Comparison of ENCODE assay signal across 9 cellular contexts in genomic region chr6:119445666-119446622, GRCh38.
A peak's percentile ranks its signal among the peaks of the same experiment; 100 is the strongest.
DNase-seq lines count a peak whose midpoint lies in the region; TF ChIP-seq lines count a peak whose summit lies in the region.
"Had no signal": no experiment of that assay in that cellular context is flagged by ENCODE, and none has a peak within 500 bp of the region (broad histone marks: within the 10 kb centered on the region; RNA-seq: fewer than 3 reads in every experiment).

No MANE protein-coding gene starts in this region.

- H4K20me1 ChIP-seq in KMS-11 (ENCODE audit: insufficient read depth) (no peaks in the 10 kb centered on the region), osteoblast (ENCODE audit: insufficient read depth, low read length) (no peaks in the 10 kb centered on the region), Karpas-422 (ENCODE audit: insufficient read depth, low read depth, low read length) (no peaks in the 10 kb centered on the region)

- in situ Hi-C loops in GM13977 (cut with MboI; ENCODE audit: low pct_unique_long_range_greater_than_20kb, low sequenced_read_pairs, unreplicated experiment): no loop called here

- H3K27ac ChIP-seq in KMS-11 (peak overlapping the region; percentile 68), osteoblast (ENCODE audit: low read depth, low read length) (peak overlapping the region; percentile 57), Karpas-422 (ENCODE audit: low read length) (no peak overlapping the region)

- H3K27me3 ChIP-seq in KMS-11 (ENCODE audit: insufficient read depth, low read depth) (no peaks in the 10 kb centered on the region), osteoblast (ENCODE audit: insufficient read depth, low read length) (no peaks in the 10 kb centered on the region), Karpas-422 (ENCODE audit: low read length) (no peaks in the 10 kb centered on the region)
- H3K27me3 ChIP-seq: heart left ventricle had no signal

- DNase-seq in GM13977 (ENCODE audit: low spot score) (peak; percentile 27), choroid plexus epithelial cell (ENCODE audit: low read depth) (peak; percentile 95), osteoblast (ENCODE audit: insufficient read length, low spot score, missing footprints) (peak; percentile 84), Karpas-422 (no peak), SIG-M5 (lab: John Stamatoyannopoulos, UW) (no peak)
- DNase-seq in stimulated activated CD4-positive, alpha-beta T cell treated with anti-CD3 and anti-CD28 coated beads, Interleukin-4, amount 100 ng/mL, for 1 hour: no peak
- no peak for DNase-seq in activated CD4-positive, alpha-beta memory T cell treated with anti-CD3 and anti-CD28 coated beads, Interleukin-2, amount 10 ng/mL, durations not matched to agents 7 days and 5 days

- H3K36me3 ChIP-seq in KMS-11 (ENCODE audit: insufficient read depth) (no peaks in the 10 kb centered on the region), osteoblast (ENCODE audit: insufficient read depth, low read length) (no peaks in the 10 kb centered on the region), Karpas-422 (ENCODE audit: insufficient read depth, low read length) (no peaks in the 10 kb centered on the region)
- H3K36me3 ChIP-seq: heart left ventricle had no signal

- H3K4me1 Mint-ChIP-seq in activated CD4-positive, alpha-beta memory T cell treated with anti-CD3 and anti-CD28 coated beads, Interleukin-2, amount 10 ng/mL, durations not matched to agents 7 days and 5 days: peaks cover 39% of the 10 kb centered on the region

- peaks cover 8% of the 10 kb centered on the region for H3K9me3 Mint-ChIP-seq in activated CD4-positive, alpha-beta memory T cell treated with anti-CD3 and anti-CD28 coated beads, Interleukin-2, amount 10 ng/mL, durations not matched to agents 7 days and 5 days

- H3K4me3 Mint-ChIP-seq in activated CD4-positive, alpha-beta memory T cell treated with anti-CD3 and anti-CD28 coated beads, Interleukin-2, amount 10 ng/mL, durations not matched to agents 7 days and 5 days: no peak overlapping the region

- no peak overlapping the region for H3K27ac Mint-ChIP-seq in activated CD4-positive, alpha-beta memory T cell treated with anti-CD3 and anti-CD28 coated beads, Interleukin-2, amount 10 ng/mL, durations not matched to agents 7 days and 5 days

- H3K79me2 ChIP-seq in KMS-11 (ENCODE audit: insufficient read depth, low read depth) (no peaks in the 10 kb centered on the region), osteoblast (ENCODE audit: insufficient read depth, low read length) (no peaks in the 10 kb centered on the region), Karpas-422 (ENCODE audit: low read length) (no peaks in the 10 kb centered on the region)

- H3K4me3 ChIP-seq in KMS-11 (IDR thresholded peaks at IDR 0.05; ENCODE audit: insufficient read depth, low read depth, low read length): no peak overlapping the region
- H3K4me3 ChIP-seq in choroid plexus epithelial cell (ENCODE audit: low read depth, low read length): no peak overlapping the region
- H3K4me3 ChIP-seq in osteoblast (ENCODE audit: insufficient read depth, low read length): no peak overlapping the region
- no peak overlapping the region for H3K4me3 ChIP-seq in Karpas-422 (ENCODE audit: low read length)
- H3K4me3 ChIP-seq: heart left ventricle had no signal

- peak overlapping the region; percentile 20; the same call in 1 of the 2 replicates for H3K4me2 ChIP-seq in KMS-11
- H3K4me2 ChIP-seq in osteoblast (ENCODE audit: insufficient read depth, low read length): peak overlapping the region; percentile 63
- no peak overlapping the region for H3K4me2 ChIP-seq in Karpas-422 (ENCODE audit: low read depth, low read length, poor library complexity, severe bottlenecking)

- H3K9ac ChIP-seq in KMS-11 (peak overlapping the region; percentile 33; the same call in 1 of the 2 replicates), Karpas-422 (ENCODE audit: low read length) (no peak overlapping the region)

- no peak for TF ChIP-seq CTCF in GM13977 (IDR thresholded peaks at IDR 0.05; ENCODE audit: extremely low read depth, insufficient read depth, missing control alignments)
- TF ChIP-seq CTCF in KMS-11 (conservative IDR thresholded peaks at IDR 0.05; ENCODE audit: low read depth, low read length): no peak
- no peak for TF ChIP-seq CTCF in choroid plexus epithelial cell (conservative IDR thresholded peaks at IDR 0.05; ENCODE audit: low read depth, low read length)
- no peak for TF ChIP-seq CTCF in osteoblast (IDR thresholded peaks at IDR 0.05; ENCODE audit: extremely low read depth, low read depth, low read length)

- POLR2A ChIA-PET in activated CD4-positive, alpha-beta memory T cell treated with anti-CD3 and anti-CD28 coated beads, Interleukin-2, amount 10 ng/mL, durations not matched to agents 7 days and 5 days (lab: Charles Lee): interaction anchor here (1.0 kb wide), 1 partner anchor 25 kb away, joined by 3 read pairs; no protein-coding TSS in a partner anchor

- no peaks in the 10 kb centered on the region for H3K9me2 ChIP-seq in Karpas-422 (replicated peaks; ENCODE audit: insufficient read depth, low read length)

- H3K27me3 Mint-ChIP-seq in activated CD4-positive, alpha-beta memory T cell treated with anti-CD3 and anti-CD28 coated beads, Interleukin-2, amount 10 ng/mL, durations not matched to agents 7 days and 5 days: peaks cover 3% of the 10 kb centered on the region

- H2AFZ ChIP-seq in KMS-11 (ENCODE audit: low read depth) (peak overlapping the region; percentile 51), osteoblast (ENCODE audit: low read length) (peak overlapping the region; percentile 65), Karpas-422 (ENCODE audit: low read length) (no peak overlapping the region)

- peaks cover 11% of the 10 kb centered on the region for H3K36me3 Mint-ChIP-seq in activated CD4-positive, alpha-beta memory T cell treated with anti-CD3 and anti-CD28 coated beads, Interleukin-2, amount 10 ng/mL, durations not matched to agents 7 days and 5 days (ENCODE audit: low read depth)

- H3K4me1 ChIP-seq in KMS-11 (ENCODE audit: low read depth, poor library complexity, severe bottlenecking) (peaks cover 80% of the 10 kb centered on the region), osteoblast (ENCODE audit: insufficient read depth, low read length) (peaks cover 27% of the 10 kb centered on the region), Karpas-422 (ENCODE audit: low read length) (no peaks in the 10 kb centered on the region)

- H3K9me3 ChIP-seq in osteoblast (ENCODE audit: low read depth, low read length): no peaks in the 10 kb centered on the region
- no peaks in the 10 kb centered on the region for H3K9me3 ChIP-seq in Karpas-422 (ENCODE audit: low read length)
- H3K9me3 ChIP-seq: heart left ventricle had no signal

- CTCF ChIA-PET in activated CD4-positive, alpha-beta memory T cell treated with anti-CD3 and anti-CD28 coated beads, Interleukin-2, amount 10 ng/mL, durations not matched to agents 7 days and 5 days (lab: Charles Lee): no interaction called here

Comparison
In these comparisons a context has a peak if more than half of its experiments do, and no peak if none do; other contexts are left out.
1. DNase-seq: peak in GM13977 (single experiment), choroid plexus epithelial cell (single experiment) and osteoblast (single experiment); none in Karpas-422 (single experiment), stimulated activated CD4-positive, alpha-beta T cell treated with anti-CD3 and anti-CD28 coated beads, Interleukin-4, amount 100 ng/mL, for 1 hour (single experiment), SIG-M5 (single experiment) and activated CD4-positive, alpha-beta memory T cell treated with anti-CD3 and anti-CD28 coated beads, Interleukin-2, amount 10 ng/mL, durations not matched to agents 7 days and 5 days (single experiment).